ENCODE assay signal across 10 cellular contexts in genomic region chr2:24077879-24078278, GRCh38. TPM values are rescaled to one million over a fixed set of nuclear protein-coding genes. Genes with fewer than 3 reads are reported as not detected.
DNase-seq lines count a peak whose midpoint lies in the region; ATAC-seq and TF ChIP-seq lines count a peak whose summit lies in the region.
"Had no signal": no experiment of that assay in that cellular context is flagged by ENCODE, and none has a peak within 500 bp of the region (broad histone marks: within the 10 kb centered on the region; RNA-seq: fewer than 3 reads in every experiment).

No MANE protein-coding gene starts in this region.

- POLR2A ChIA-PET in SK-N-SH (lab: Yijun Ruan, JAX), result interaction anchor here (0.9 kb wide), 1 partner anchor 31 kb away, joined by 3 read pairs; the partner anchor contains the start of gene WDCP

- no peaks in the 10 kb centered on the region for H3K27me3 ChIP-seq in SK-N-SH (ENCODE audit: insufficient read depth)
- H3K27me3 ChIP-seq in iPS-18a (ENCODE audit: control insufficient read depth, insufficient read depth, low read length), result no peaks in the 10 kb centered on the region

- H3F3A ChIP-seq in SK-N-SH (replicated peaks; ENCODE audit: insufficient read depth), result peaks cover 31% of the 10 kb centered on the region

- TF ChIP-seq CTCF in SK-N-SH (IDR thresholded peaks at IDR 0.05), result no peak

- no peak for TF ChIP-seq RAD21 in SK-N-SH (IDR thresholded peaks at IDR 0.05; ENCODE audit: low read length)

- H3K27ac Mint-ChIP-seq in activated naive CD4-positive, alpha-beta T cell treated with anti-CD3 and anti-CD28 coated beads, Interleukin-2, amount 50 U/mL, for 72 hours, result peak overlapping the region; percentile 85 to 90

- peaks cover 38% of the 10 kb centered on the region for H3K79me2 ChIP-seq in SK-N-SH (ENCODE audit: insufficient read depth)

- no peak for ATAC-seq in SK-N-SH treated with all-trans-retinoic acid at 6 μM for 48 hours
- ATAC-seq in activated naive CD4-positive, alpha-beta T cell treated with anti-CD3 and anti-CD28 coated beads, Interleukin-2, amount 50 U/mL, for 72 hours, result no peak
- ATAC-seq in HG02973 (IDR thresholded peaks at IDR 0.05; ENCODE audit: unreplicated experiment), result no peak
- ATAC-seq: A549 had no signal

- CTCF ChIA-PET in SK-N-SH (lab: Yijun Ruan, JAX), result interaction anchor here (1.8 to 5.6 kb wide), 3 partner anchors 17 to 152 kb away, joined by 7 to 34 read pairs (median 9); partner anchors contain the start of gene ATAD2B

- peak overlapping the region; percentile 76; the same call in 1 of the 2 replicates for H3K9ac ChIP-seq in SK-N-SH
- H3K9ac ChIP-seq in iPS-18a (ENCODE audit: low read length), result peak overlapping the region; percentile 69

- H3K9me3 Mint-ChIP-seq in activated naive CD4-positive, alpha-beta T cell treated with anti-CD3 and anti-CD28 coated beads, Interleukin-2, amount 50 U/mL, for 72 hours, result no peaks in the 10 kb centered on the region

- no peak overlapping the region for H2AFZ ChIP-seq in SK-N-SH (ENCODE audit: low read depth)

- H3K27ac ChIP-seq in SK-N-SH (ENCODE audit: low read depth in 2 of 2, low read length in 1 of 2), result no peak overlapping the region
- no peak overlapping the region for H3K27ac ChIP-seq in iPS-18a (ENCODE audit: low read length)
- H3K27ac ChIP-seq in substantia nigra (ENCODE audit: low read depth, low read length, poor library complexity, severe bottlenecking), result peak overlapping the region; percentile 90

- DNase-seq in SK-N-SH (no peak), substantia nigra (lab: John Stamatoyannopoulos, UW) (no peak), NCI-H524 (lab: John Stamatoyannopoulos, UW) (no peak), NOMO-1 treated with dmso at 0.1 percent for 144 hours (lab: John Stamatoyannopoulos, UW; ENCODE audit: unreplicated experiment) (no peak)
- DNase-seq in activated naive CD4-positive, alpha-beta T cell treated with anti-CD3 and anti-CD28 coated beads, Interleukin-2, amount 50 U/mL, for 72 hours (ENCODE audit: low spot score in 2 of 2), result no peak
- DNase-seq: NCI-H1930 had no signal

- H3K4me3 ChIP-seq in SK-N-SH (ENCODE audit: low read depth in 2 of 2, low read length in 1 of 2) (peak overlapping the region; percentile 82), iPS-18a (ENCODE audit: low read length) (peak overlapping the region; percentile 100)

- no peaks in the 10 kb centered on the region for H3K9me3 ChIP-seq in SK-N-SH
- H3K9me3 ChIP-seq in iPS-18a (ENCODE audit: control insufficient read depth, low read depth, low read length), result no peaks in the 10 kb centered on the region
- H3K9me3 ChIP-seq: A549 had no signal

- H3K36me3 ChIP-seq in SK-N-SH (replicated peaks in 1 of 2; ENCODE audit: control insufficient read depth in 1 of 2, insufficient read depth in 2 of 2, low read length in 1 of 2), result peaks cover 40 to 44% of the 10 kb centered on the region in 2 experiments
- H3K36me3 ChIP-seq in iPS-18a (ENCODE audit: control insufficient read depth, low read depth, low read length), result peaks cover 41% of the 10 kb centered on the region

- 95% methylated on average over 2 of the region's 2 CpGs for WGBS in SK-N-SH (ENCODE audit: low lambda C conversion rate)

- H3K4me2 ChIP-seq in SK-N-SH, result peak overlapping the region; percentile 85

- peaks cover 7 to 11% of the 10 kb centered on the region in 2 experiments; a peak in 2 of 4 replicates for H3K4me1 ChIP-seq in SK-N-SH (ENCODE audit: control insufficient read depth in 1 of 2, insufficient read depth in 2 of 2, low read depth in 1 of 2, low read length in 1 of 2)
- H3K4me1 ChIP-seq in iPS-18a (ENCODE audit: control insufficient read depth, low read depth, low read length), result peaks cover 13% of the 10 kb centered on the region

- H3K9me2 ChIP-seq in SK-N-SH, result no peaks in the 10 kb centered on the region

- H3K36me3 Mint-ChIP-seq in activated naive CD4-positive, alpha-beta T cell treated with anti-CD3 and anti-CD28 coated beads, Interleukin-2, amount 50 U/mL, for 72 hours, result peaks cover 12 to 18% of the 10 kb centered on the region in 2 donors

- H4K20me1 ChIP-seq in SK-N-SH (ENCODE audit: insufficient read depth), result no peaks in the 10 kb centered on the region

- TF ChIP-seq EP300 in SK-N-SH (IDR thresholded peaks at IDR 0.05; ENCODE audit: borderline replicate concordance in 1 of 2, low read depth in 1 of 2, low read length in 1 of 2), result no peak

TF ChIP-seq in SK-N-SH, 30 proteins besides CTCF, POLR2A, EP300 and RAD21 (continues in another document):
- no peak for TF ChIP-seq EZH2phosphoT487 (IDR thresholded peaks at IDR 0.05; ENCODE audit: borderline replicate concordance, low read depth)
- no peak for TF ChIP-seq USF2 (IDR thresholded peaks at IDR 0.05; ENCODE audit: borderline replicate concordance, low read depth, low read length)
- TF ChIP-seq IRF3 (IDR thresholded peaks at IDR 0.05; ENCODE audit: low read depth, low read length), result no peak
- TF ChIP-seq NRF1 (IDR thresholded peaks at IDR 0.05; ENCODE audit: low read depth, low read length), result no peak
- no peak for TF ChIP-seq POLR2AphosphoS5 (IDR thresholded peaks at IDR 0.05; ENCODE audit: low read depth, low read length)
- TF ChIP-seq JUND (IDR thresholded peaks at IDR 0.05), result no peak

TF ChIP-seq in SK-N-SH treated with all-trans-retinoic acid at 6 μM for 48 hours, 23 proteins besides CTCF, POLR2A, EP300 and RAD21 (continues in another document):
- TF ChIP-seq POU6F1 (CRISPR knock-in tag; IDR thresholded peaks at IDR 0.05; ENCODE audit: borderline replicate concordance, low read depth) (no peak), TSHZ2 (CRISPR knock-in tag; IDR thresholded peaks at IDR 0.05) (no peak), GLIS3 (CRISPR knock-in tag; IDR thresholded peaks at IDR 0.05) (no peak), ESRRG (CRISPR knock-in tag; IDR thresholded peaks at IDR 0.05) (no peak), BACH2 (CRISPR knock-in tag; IDR thresholded peaks at IDR 0.05; ENCODE audit: borderline replicate concordance) (no peak), OSR1 (CRISPR knock-in tag; IDR thresholded peaks at IDR 0.05) (no peak)

RNA-seq across cellular contexts. Expression of gene SF3B6, which starts 1.8 kb away (rescaled TPM):
- polyA plus RNA-seq in SK-N-SH (2012; rRNA removed), result 275 and 295 TPM in 2 replicates
- polyA plus RNA-seq in SK-N-SH (2012; cell fraction: cytosol; rRNA removed), result 400 and 550 TPM in 2 replicates
- polyA plus RNA-seq in SK-N-SH (2012; cell fraction: nucleus; rRNA removed), result 99.6 and 106 TPM in 2 replicates
- 100 to 1,000 TPM; 137 to 171 TPM for total RNA-seq in activated naive CD4-positive, alpha-beta T cell treated with anti-CD3 and anti-CD28 coated beads, Interleukin-2, amount 50 U/mL, for 72 hours

RNA-seq across cellular contexts. Expression of gene TP53I3, which starts 6.8 kb away (rescaled TPM):
- 110 and 116 TPM in 2 replicates for polyA plus RNA-seq in SK-N-SH (2012; rRNA removed)
- polyA plus RNA-seq in SK-N-SH (2012; cell fraction: cytosol; rRNA removed), result 49.8 and 71.0 TPM in 2 replicates
- polyA plus RNA-seq in SK-N-SH (2012; cell fraction: nucleus; rRNA removed), result 344 and 375 TPM in 2 replicates
- total RNA-seq in activated naive CD4-positive, alpha-beta T cell treated with anti-CD3 and anti-CD28 coated beads, Interleukin-2, amount 50 U/mL, for 72 hours, result 1 to 10 TPM; 1.8 to 2.6 TPM

RNA-seq across cellular contexts. Expression of gene FKBP1B, which starts 28.3 kb away (rescaled TPM):
- polyA plus RNA-seq in SK-N-SH (2012; rRNA removed), result 69.7 and 72.4 TPM in 2 replicates
- polyA plus RNA-seq in SK-N-SH (2012; cell fraction: cytosol; rRNA removed), result 70.9 and 74.8 TPM in 2 replicates
- polyA plus RNA-seq in SK-N-SH (2012; cell fraction: nucleus; rRNA removed), result 35.5 and 45.1 TPM in 2 replicates
- total RNA-seq in activated naive CD4-positive, alpha-beta T cell treated with anti-CD3 and anti-CD28 coated beads, Interleukin-2, amount 50 U/mL, for 72 hours, result 1 to 10 TPM in 1 of 2 donors, under 1 TPM in 1; 0.64 to 1.4 TPM

RNA-seq across cellular contexts. Expression of gene WDCP, which starts 30.7 kb away (rescaled TPM):
- 7.1 and 11.9 TPM in 2 replicates for polyA plus RNA-seq in SK-N-SH (2012; rRNA removed)
- polyA plus RNA-seq in SK-N-SH (2012; cell fraction: cytosol; rRNA removed), result 7.2 and 8.2 TPM in 2 replicates
- 11.9 and 20.3 TPM in 2 replicates for polyA plus RNA-seq in SK-N-SH (2012; cell fraction: nucleus; rRNA removed)
- 10 to 100 TPM; 16.9 to 24.5 TPM for total RNA-seq in activated naive CD4-positive, alpha-beta T cell treated with anti-CD3 and anti-CD28 coated beads, Interleukin-2, amount 50 U/mL, for 72 hours

RNA-seq across cellular contexts. Expression of gene PFN4, which starts 45.3 kb away (rescaled TPM):
- polyA plus RNA-seq in SK-N-SH (2012; rRNA removed), result 0.54 and 0.61 TPM in 2 replicates
- polyA plus RNA-seq in SK-N-SH (2012; cell fraction: cytosol; rRNA removed), result 0.35 and 0.37 TPM in 2 replicates
- 1.5 and 1.6 TPM in 2 replicates for polyA plus RNA-seq in SK-N-SH (2012; cell fraction: nucleus; rRNA removed)
- not detected for total RNA-seq in activated naive CD4-positive, alpha-beta T cell treated with anti-CD3 and anti-CD28 coated beads, Interleukin-2, amount 50 U/mL, for 72 hours
